In the genomic region with DNA sequence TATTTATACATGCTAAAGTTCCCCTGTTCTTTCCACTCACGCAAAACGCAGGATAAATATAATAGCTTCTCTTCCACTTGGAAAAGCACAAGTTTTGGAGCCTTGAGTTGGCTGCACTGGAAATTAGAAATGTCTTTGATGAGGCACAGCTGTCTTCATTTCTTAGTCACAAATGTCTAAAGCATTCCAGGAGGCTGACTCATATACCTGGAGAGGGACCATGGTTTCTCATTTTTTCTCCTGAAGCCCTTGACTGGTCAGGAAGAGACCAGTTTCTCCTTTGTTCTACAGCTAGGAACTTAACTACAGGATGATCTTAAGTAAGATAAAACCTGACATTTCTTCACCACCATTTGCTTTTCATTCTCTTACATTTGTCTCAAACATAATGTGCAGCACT, we compare ENCODE assay signal across 17 cellular contexts. TPM values are rescaled to one million over a fixed set of nuclear protein-coding genes. Genes with fewer than 3 reads are reported as not detected.
DNase-seq lines count a peak whose midpoint lies in the region; ATAC-seq and TF ChIP-seq lines count a peak whose summit lies in the region.
"Had no signal": no experiment of that assay in that cellular context is flagged by ENCODE, and none has a peak within 500 bp of the region (broad histone marks: within the 10 kb centered on the region; RNA-seq: fewer than 3 reads in every experiment).

No MANE protein-coding gene starts in this region.

- peak overlapping the region; percentile 69; the same call in 1 of the 2 replicates for H4K91ac ChIP-seq in IMR-90 (ENCODE audit: insufficient read depth, low read depth, low read length)

- H4K5ac ChIP-seq in IMR-90 (ENCODE audit: low read depth, low read length): peak overlapping the region; percentile 90; the same call in 1 of the 2 replicates

- WGBS in IMR-90 (ENCODE audit: extremely low coverage in 2 of 2, insufficient read length in 1 of 2), 2 experiments: no CpG with 5 or more reads among the region's 2 CpGs
- 83 to 94% methylated on average over 2 of the region's 2 CpGs for WGBS in body of pancreas, 2 donors

- H3K36me3 ChIP-seq in IMR-90 (ENCODE audit: control insufficient read depth, insufficient read depth, low read length) (peaks cover 9% of the 10 kb centered on the region), osteoblast (ENCODE audit: insufficient read depth, low read length) (peaks cover 18% of the 10 kb centered on the region), body of pancreas (replicated peaks in 1 of 2; ENCODE audit: insufficient read depth in 1 of 2, low read depth in 2 of 2) (peaks cover 0 to 2% of the 10 kb centered on the region in 2 donors)
- H3K36me3 ChIP-seq in effector memory CD4-positive, alpha-beta T cell (ENCODE audit: control insufficient read depth, insufficient read depth, low read length): peaks cover 5% of the 10 kb centered on the region

- H3K23ac ChIP-seq in IMR-90 (ENCODE audit: low read depth, low read length): peak overlapping the region; percentile 66; the same call in 1 of the 2 replicates

- H3K4ac ChIP-seq in IMR-90 (ENCODE audit: low read depth, low read length): peak overlapping the region; percentile 84; the same call in 1 of the 2 replicates

- H2AFZ ChIP-seq in IMR-90 (replicated peaks; ENCODE audit: low read length, poor library complexity) (no peak overlapping the region), osteoblast (ENCODE audit: low read length) (no peak overlapping the region)

- H2BK15ac ChIP-seq in IMR-90 (ENCODE audit: low read depth, low read length): peak overlapping the region; percentile 77; the same call in 2 of the 3 replicates

- peak overlapping the region; percentile 78 for H2AK5ac ChIP-seq in IMR-90 (ENCODE audit: low read depth, low read length)

- peak overlapping the region; percentile 79 for H2BK20ac ChIP-seq in IMR-90 (ENCODE audit: low read depth, low read length)

- H3K27ac ChIP-seq in IMR-90 (ENCODE audit: insufficient read depth, low read length) (no peak overlapping the region), osteoblast (ENCODE audit: low read depth, low read length) (no peak overlapping the region), body of pancreas (no peak overlapping the region)
- no peak overlapping the region for H3K27ac ChIP-seq in effector memory CD4-positive, alpha-beta T cell (ENCODE audit: insufficient read depth, low read length, poor library complexity, severe bottlenecking)
- H3K27ac ChIP-seq: C4-2B, SK-N-MC had no signal

- TF ChIP-seq CTCF in IMR-90 (conservative IDR thresholded peaks at IDR 0.05; ENCODE audit: low read depth, low read length) (no peak), astrocyte of the spinal cord (IDR thresholded peaks at IDR 0.05; ENCODE audit: low read depth, low read length) (no peak), osteoblast (IDR thresholded peaks at IDR 0.05; ENCODE audit: extremely low read depth, low read depth, low read length) (no peak), body of pancreas (IDR thresholded peaks at IDR 0.05) (no peak)

- CTCF ChIA-PET in IMR-90 (lab: Yijun Ruan, JAX): interaction anchor here (1.5 kb wide), 1 partner anchor 9 kb away, joined by 4 read pairs; no protein-coding TSS in a partner anchor

- H4K20me1 ChIP-seq in IMR-90 (ENCODE audit: insufficient read depth, low read length): no peaks in the 10 kb centered on the region
- H4K20me1 ChIP-seq in osteoblast (ENCODE audit: insufficient read depth, low read length): no peaks in the 10 kb centered on the region

- no peak overlapping the region for H2AK9ac ChIP-seq in IMR-90 (replicated peaks; ENCODE audit: low read depth, low read length, poor library complexity)

- TF ChIP-seq POLR2A in IMR-90 (IDR thresholded peaks at IDR 0.05; ENCODE audit: low read depth, low read length): no peak
- no peak for TF ChIP-seq POLR2A in body of pancreas (IDR thresholded peaks at IDR 0.05)

- H3K9me3 ChIP-seq in IMR-90 (ENCODE audit: control insufficient read depth, insufficient read depth, low read length) (no peaks in the 10 kb centered on the region), osteoblast (ENCODE audit: low read depth, low read length) (no peaks in the 10 kb centered on the region), body of pancreas (no peaks in the 10 kb centered on the region)
- no peaks in the 10 kb centered on the region for H3K9me3 ChIP-seq in effector memory CD4-positive, alpha-beta T cell (ENCODE audit: control insufficient read depth, low read length)

- dilution Hi-C loops in IMR-90 (cut with HindIII; ENCODE audit: low sequenced_read_pairs, unreplicated experiment): no loop called here

- H2BK5ac ChIP-seq in IMR-90 (ENCODE audit: low read depth, low read length, poor library complexity, severe bottlenecking): peak overlapping the region; percentile 62

- peaks cover 0 to 7% of the 10 kb centered on the region in 2 experiments; a peak in 2 of 4 replicates for H3K79me1 ChIP-seq in IMR-90 (ENCODE audit: low read depth in 1 of 2, low read length in 2 of 2)

- peak overlapping the region; percentile 77; the same call in 1 of the 2 replicates for H3K18ac ChIP-seq in IMR-90 (ENCODE audit: low read depth, low read length)

- H3K4me1 ChIP-seq in IMR-90 (ENCODE audit: control insufficient read depth, insufficient read depth, low read length) (peaks cover 18% of the 10 kb centered on the region), osteoblast (ENCODE audit: insufficient read depth, low read length) (peaks cover 12% of the 10 kb centered on the region), body of pancreas (no peaks in the 10 kb centered on the region)
- H3K4me1 ChIP-seq in effector memory CD4-positive, alpha-beta T cell (ENCODE audit: control insufficient read depth, insufficient read depth, low read length, poor library complexity, severe bottlenecking): no peaks in the 10 kb centered on the region

- ATAC-seq in IMR-90 (ENCODE audit: low read depth) (peak; percentile 55), body of pancreas (no peak)
- ATAC-seq: activated T-cell treated with anti-CD3 and anti-CD28 coated beads, Interleukin-2, amount 50 U/mL, for 72 hours; sciatic nerve had no signal

- intact Hi-C loops in IMR-90 (cut with micrococcal nuclease) (no loop called here), body of pancreas (cut with DNase I) (no loop called here)

- no peaks in the 10 kb centered on the region for H3K27me3 ChIP-seq in IMR-90 (ENCODE audit: control insufficient read depth, insufficient read depth, low read length)
- no peaks in the 10 kb centered on the region for H3K27me3 ChIP-seq in osteoblast (ENCODE audit: insufficient read depth, low read length)
- H3K27me3 ChIP-seq in body of pancreas: no peaks in the 10 kb centered on the region
- H3K27me3 ChIP-seq in effector memory CD4-positive, alpha-beta T cell (replicated peaks; ENCODE audit: control insufficient read depth, insufficient read depth, low read length, poor library complexity, severe bottlenecking): no peaks in the 10 kb centered on the region

- H3K56ac ChIP-seq in IMR-90 (ENCODE audit: extremely low read depth, insufficient read depth, low read length): peak overlapping the region; percentile 29; the same call in 1 of the 2 replicates

- BruUV-seq in IMR-90 (replicated peaks; lab: Mats Ljungman, UMichigan): no TSS peak

- H3K79me2 ChIP-seq in osteoblast (ENCODE audit: insufficient read depth, low read length): no peaks in the 10 kb centered on the region

- TF ChIP-seq RAD21 in IMR-90 (IDR thresholded peaks at IDR 0.05; ENCODE audit: low read length): no peak

- peak overlapping the region; percentile 75 for H3K14ac ChIP-seq in IMR-90 (replicated peaks; ENCODE audit: low read depth, low read length)

- H2BK120ac ChIP-seq in IMR-90 (ENCODE audit: low read depth, low read length): peak overlapping the region; percentile 84

- POLR2A ChIA-PET in IMR-90 (lab: Charles Lee; ENCODE audit: unreplicated experiment): no interaction called here

- peaks cover 3% of the 10 kb centered on the region; the same call in 1 of the 2 replicates for H3K9me1 ChIP-seq in IMR-90 (ENCODE audit: insufficient read depth, low read length)

- H3K9ac ChIP-seq in IMR-90 (ENCODE audit: low read depth, low read length): no peak overlapping the region

- DNase-seq in Caki2 (ENCODE audit: low read depth) (peak; percentile 35), IMR-90 (peak; percentile 77), astrocyte of the spinal cord (ENCODE audit: low read depth, low spot score) (peak; percentile 35), iris pigment epithelial cell (ENCODE audit: low read depth) (peak; percentile 19), osteoblast (ENCODE audit: insufficient read length, low spot score, missing footprints) (no peak), body of pancreas (no peak)
- DNase-seq in effector memory CD4-positive, alpha-beta T cell: no peak
- DNase-seq in activated T-cell treated with anti-CD3 and anti-CD28 coated beads, Interleukin-2, amount 50 U/mL, for 1 hour: no peak
- DNase-seq: activated CD4-positive, alpha-beta T cell treated with anti-CD3 and anti-CD28 coated beads for 1 hour; activated T-cell treated with anti-CD3 and anti-CD28 coated beads, Interleukin-2, amount 50 U/mL, for 72 hours; aorta; naive B cell; NCI-H1105 treated with DMSO at 0.1 percent for 48 hours; substantia nigra had no signal

- peak overlapping the region; percentile 61; the same call in 1 of the 2 replicates for H3K4me2 ChIP-seq in IMR-90 (ENCODE audit: low read depth, low read length)
- no peak overlapping the region for H3K4me2 ChIP-seq in osteoblast (ENCODE audit: insufficient read depth, low read length)

- H3K4me3 ChIP-seq in IMR-90 (ENCODE audit: insufficient read depth, low read depth, low read length) (no peak overlapping the region), astrocyte of the spinal cord (ENCODE audit: low read depth, low read length) (no peak overlapping the region), osteoblast (ENCODE audit: insufficient read depth, low read length) (no peak overlapping the region), body of pancreas (no peak overlapping the region)
- H3K4me3 ChIP-seq in effector memory CD4-positive, alpha-beta T cell (ENCODE audit: insufficient read depth, low read depth, low read length, poor library complexity, severe bottlenecking): no peak overlapping the region
- H3K4me3 ChIP-seq: SK-N-MC had no signal

- peak overlapping the region; percentile 16 to 68; a peak in 2 of 4 replicates for H4K8ac ChIP-seq in IMR-90 (ENCODE audit: low read depth in 2 of 2, low read length in 2 of 2)

- in situ Hi-C loops in Caki2 (cut with HindIII; ENCODE audit: low pct_unique_long_range_greater_than_20kb, low sequenced_read_pairs) (no loop called here), IMR-90 (cut with MboI; ENCODE audit: low sequenced_read_pairs) (no loop called here), astrocyte of the spinal cord (cut with HindIII; ENCODE audit: low sequenced_read_pairs) (no loop called here)

TF ChIP-seq in IMR-90, 13 proteins besides CTCF, POLR2A, EP300 and RAD21 (continues in another document):
- TF ChIP-seq BHLHE40 (IDR thresholded peaks at IDR 0.05; ENCODE audit: low read depth, low read length): no peak
- TF ChIP-seq NFE2L2 (IDR thresholded peaks at IDR 0.05; ENCODE audit: low read depth, low read length): no peak

RNA-seq across cellular contexts. Expression of gene MTX3, which starts 16.2 kb away (rescaled TPM):
- 4.3 and 4.4 TPM in 2 replicates for total RNA-seq in Caki2 (2014; rRNA removed; shearing (Covaris generic); ENCODE audit: low replicate concordance)
- 12.7 and 13.6 TPM in 2 replicates for total RNA-seq in IMR-90 (2012; rRNA removed)
- polyA plus RNA-seq in IMR-90 (2012; rRNA removed): 4.0 and 6.6 TPM in 2 replicates
- polyA plus RNA-seq in IMR-90 (2012; cell fraction: cytosol; rRNA removed): 0.68 and 1.3 TPM in 2 replicates
- polyA plus RNA-seq in IMR-90 (2012; cell fraction: nucleus; rRNA removed; ENCODE audit: low replicate concordance): 2.0 and 13.9 TPM in 2 replicates
- total RNA-seq in osteoblast: 17.7 and 18.9 TPM in 2 replicates
- total RNA-seq in body of pancreas: 1 to 10 TPM; 5.6 to 9.1 TPM

Comparison
In these comparisons a context has a peak if more than half of its experiments do, and no peak if none do; other contexts are left out.
1. DNase-seq: peak in Caki2 (single experiment), IMR-90 (single experiment), astrocyte of the spinal cord (single experiment) and iris pigment epithelial cell (single experiment); none in osteoblast (single experiment), body of pancreas (0 of 4), effector memory CD4-positive, alpha-beta T cell (0 of 3) and activated T-cell treated with anti-CD3 and anti-CD28 coated beads, Interleukin-2, amount 50 U/mL, for 1 hour (single experiment).